In genomic region chr17:15648384-15648783, GRCh38 we compare ENCODE assay signal across 16 cellular contexts. TPM values are rescaled to one million over a fixed set of nuclear protein-coding genes. Genes with fewer than 3 reads are reported as not detected.
DNase-seq lines count a peak whose midpoint lies in the region; ATAC-seq and TF ChIP-seq lines count a peak whose summit lies in the region.
"Had no signal": no experiment of that assay in that cellular context is flagged by ENCODE, and none has a peak within 500 bp of the region (broad histone marks: within the 10 kb centered on the region; RNA-seq: fewer than 3 reads in every experiment).

No MANE protein-coding gene starts in this region.

- no peaks in the 10 kb centered on the region for H3K36me3 ChIP-seq in Panc1 (ENCODE audit: control insufficient read depth, insufficient read depth, low read length)
- no peaks in the 10 kb centered on the region for H3K36me3 ChIP-seq in esophagus muscularis mucosa

- POLR2A ChIA-PET in Panc1 (lab: Charles Lee) = interaction anchor here (0.5 kb wide), 1 partner anchor 191 kb away, joined by 7 read pairs; no protein-coding TSS in a partner anchor

- TF ChIP-seq EP300 in esophagus muscularis mucosa (IDR thresholded peaks at IDR 0.05) = no peak

- H3K4me1 ChIP-seq in Panc1 (ENCODE audit: control insufficient read depth, insufficient read depth, low read length) = peaks cover 16% of the 10 kb centered on the region
- peaks cover 22 to 80% (median 60%) of the 10 kb centered on the region in 4 donors for H3K4me1 ChIP-seq in esophagus muscularis mucosa

- peak; percentile 16 for DNase-seq in Daoy (ENCODE audit: low read depth)
- DNase-seq in Panc1 (ENCODE audit: low read depth, low spot score) = no peak
- no peak for DNase-seq in esophagus muscularis mucosa (ENCODE audit: extremely low spot score)
- no peak for DNase-seq in skeletal muscle cell (ENCODE audit: low read depth)
- no peak for DNase-seq in left lobe of liver (ENCODE audit: low spot score)
- no peak for DNase-seq in DMS 273 (lab: John Stamatoyannopoulos, UW; ENCODE audit: unreplicated experiment)
- no peak for DNase-seq in hippocampal formation (lab: John Stamatoyannopoulos, UW)
- DNase-seq: foreskin melanocyte; H7; KBM-7; NCI-H1930; stimulated activated CD4-positive, alpha-beta T cell treated with anti-CD3 and anti-CD28 coated beads, Interleukin-4, amount 100 ng/mL, for 4 hours; SW 1271 had no signal

- no peaks in the 10 kb centered on the region for H3K9me3 ChIP-seq in Panc1 (ENCODE audit: control insufficient read depth, insufficient read depth, low read depth, low read length)
- H3K9me3 ChIP-seq in esophagus muscularis mucosa = no peaks in the 10 kb centered on the region

- in situ Hi-C loops in Panc1 (cut with HindIII; ENCODE audit: low pct_unique_long_range_greater_than_20kb, low sequenced_read_pairs) = no loop called here

- intact Hi-C loops in Panc1 (cut with micrococcal nuclease; ENCODE audit: unreplicated experiment) = no loop called here
- intact Hi-C loops in esophagus muscularis mucosa (cut with DNase I) = no loop called here

- TF ChIP-seq POLR2A in esophagus muscularis mucosa (IDR thresholded peaks at IDR 0.05; ENCODE audit: low read depth) = no peak

- H3K27me3 ChIP-seq in Panc1 (ENCODE audit: control insufficient read depth, insufficient read depth, low read length) (no peaks in the 10 kb centered on the region), esophagus muscularis mucosa (no peaks in the 10 kb centered on the region)

- 76% methylated on average over 5 of the region's 5 CpGs for WGBS in esophagus muscularis mucosa

- H3K4me3 ChIP-seq in Panc1 (ENCODE audit: low read depth in 2 of 2, low read length in 2 of 2) (peak overlapping the region; percentile 57 to 71), esophagus muscularis mucosa (peak overlapping the region in 2 of 4 donors; percentile 25 to 62), skeletal muscle cell (ENCODE audit: low read depth, low read length) (peak overlapping the region; percentile 17)
- H3K4me3 ChIP-seq: GM12878 had no signal

- CTCF ChIA-PET in Panc1 (lab: Charles Lee) = no interaction called here

- ATAC-seq in Panc1 (no peak), left lobe of liver (no peak), GM21526 (IDR thresholded peaks at IDR 0.05; ENCODE audit: low FRiP score, unreplicated experiment) (no peak)
- ATAC-seq: GM12878 had no signal

- no TSS peak for BruUV-seq in Panc1 (replicated peaks; lab: Mats Ljungman, UMichigan)

- TF ChIP-seq CTCF in Panc1 (IDR thresholded peaks at IDR 0.05) = no peak
- TF ChIP-seq CTCF in esophagus muscularis mucosa (IDR thresholded peaks at IDR 0.05) = no peak

- H3K27ac ChIP-seq in Panc1 (ENCODE audit: low read length) (peak overlapping the region; percentile 85), esophagus muscularis mucosa (replicated peaks in 1 of 4) (peak overlapping the region; percentile 80 to 85 (median 83))
- H3K27ac ChIP-seq: parathyroid adenoma had no signal

RNA-seq across cellular contexts. Expression of gene FBXW10B, which starts 28.9 kb away (rescaled TPM):
- total RNA-seq in Daoy (2014; rRNA removed; shearing (Covaris generic)) = 4.2 and 4.9 TPM in 2 replicates
- total RNA-seq in Panc1 (2021; ENCODE audit: unreplicated experiment) (0.54 TPM), esophagus muscularis mucosa (under 1 TPM in 1 of 4 donors, not detected in 3; 0.52 TPM), left lobe of liver (0.55 TPM)
- polyA plus RNA-seq in Panc1 (2012; ENCODE audit: insufficient read length) = 0.67 TPM
- total RNA-seq: H7 had no signal

RNA-seq across cellular contexts. Expression of gene TRIM16, which starts 35.7 kb away (rescaled TPM):
- 105 and 106 TPM in 2 replicates for total RNA-seq in Daoy (2014; rRNA removed; shearing (Covaris generic))
- total RNA-seq in Panc1 (2021; ENCODE audit: unreplicated experiment) = 31.7 TPM
- polyA plus RNA-seq in Panc1 (2012; ENCODE audit: insufficient read length) = 31.3 TPM
- total RNA-seq in esophagus muscularis mucosa = 10 to 100 TPM; 23.2 to 42.0 (median 30.4) TPM
- 7.0 TPM for total RNA-seq in left lobe of liver

RNA-seq across cellular contexts. Expression of gene ZNF286A, which starts 51.2 kb away (rescaled TPM):
- total RNA-seq in Daoy (2014; rRNA removed; shearing (Covaris generic)) = 39.9 and 84.3 TPM in 2 replicates
- total RNA-seq in Panc1 (2021; ENCODE audit: unreplicated experiment) = 25.5 TPM
- 10.1 TPM for polyA plus RNA-seq in Panc1 (2012; ENCODE audit: insufficient read length)
- total RNA-seq in esophagus muscularis mucosa = 10 to 100 TPM; 15.2 to 20.4 (median 18.9) TPM
- total RNA-seq in left lobe of liver = 3.5 TPM
